In the genomic region with DNA sequence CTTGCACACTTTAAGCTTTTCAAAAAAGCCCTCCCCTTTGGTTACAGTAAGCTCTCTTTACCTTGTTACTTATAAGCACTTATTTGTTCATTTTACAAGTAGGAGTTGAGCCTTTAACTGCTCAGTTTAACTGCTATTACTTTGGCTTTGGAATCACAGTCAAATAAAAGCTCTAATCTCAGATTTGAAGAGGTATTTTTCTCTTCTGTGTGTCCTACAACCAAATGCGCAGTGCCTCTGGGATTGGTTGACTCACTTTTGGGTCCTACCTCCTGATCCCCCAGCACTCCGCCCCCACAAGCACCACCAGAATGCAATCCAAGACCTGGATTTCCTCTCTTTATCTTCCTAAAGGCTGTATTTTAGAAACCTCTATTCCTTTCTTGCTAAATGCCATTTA, we compare ENCODE assay signal across 11 cellular contexts. TPM values are rescaled to one million over a fixed set of nuclear protein-coding genes. Genes with fewer than 3 reads are reported as not detected.
A peak's percentile ranks its signal among the peaks of the same experiment; 100 is the strongest.
DNase-seq lines count a peak whose midpoint lies in the region; ATAC-seq and TF ChIP-seq lines count a peak whose summit lies in the region.
"Had no signal": no experiment of that assay in that cellular context is flagged by ENCODE, and none has a peak within 500 bp of the region (broad histone marks: within the 10 kb centered on the region; RNA-seq: fewer than 3 reads in every experiment).

No MANE protein-coding gene starts in this region.

- no peak for TF ChIP-seq CTCF in thoracic aorta (IDR thresholded peaks at IDR 0.05)

- peak overlapping the region; percentile 64 for H3K4me3 Mint-ChIP-seq in activated T-cell treated with anti-CD3 and anti-CD28 coated beads, Interleukin-2, amount 50 U/mL, for 24 hours
- H3K4me3 Mint-ChIP-seq in activated naive CD8-positive, alpha-beta T cell = peak overlapping the region; percentile 74

- H3K4me3 ChIP-seq in thoracic aorta = peak overlapping the region; percentile 14
- H3K4me3 ChIP-seq: cardiac muscle cell had no signal

- no peaks in the 10 kb centered on the region for H3K9me3 ChIP-seq in thoracic aorta

- H3K36me3 Mint-ChIP-seq in activated T-cell treated with anti-CD3 and anti-CD28 coated beads, Interleukin-2, amount 50 U/mL, for 24 hours (ENCODE audit: low read depth) = peaks cover 33% of the 10 kb centered on the region
- peaks cover 5% of the 10 kb centered on the region for H3K36me3 Mint-ChIP-seq in activated naive CD8-positive, alpha-beta T cell

- H3K27ac Mint-ChIP-seq in activated T-cell treated with anti-CD3 and anti-CD28 coated beads, Interleukin-2, amount 50 U/mL, for 24 hours = peak overlapping the region; percentile 92
- peak overlapping the region; percentile 88 for H3K27ac Mint-ChIP-seq in activated naive CD8-positive, alpha-beta T cell
- H3K27ac Mint-ChIP-seq: B cell had no signal

- ATAC-seq in thoracic aorta (ENCODE audit: insufficient number of reproducible peaks, low FRiP score, low read depth) = no peak
- ATAC-seq in activated CD4-positive, CD25-positive, alpha-beta regulatory T cell treated with anti-CD3 and anti-CD28 coated beads, Interleukin-2, amount 50 U/mL, for 24 hours = no peak

- H3K36me3 ChIP-seq in thoracic aorta = no peaks in the 10 kb centered on the region
- H3K36me3 ChIP-seq: cardiac muscle cell had no signal

- no peak for DNase-seq in activated T-cell treated with anti-CD3 and anti-CD28 coated beads, Interleukin-2, amount 50 U/mL, for 24 hours
- DNase-seq in activated T-cell treated with anti-CD3 and anti-CD28 coated beads for 4 hours = no peak
- DNase-seq in iPS-NIHi7 (ENCODE audit: extremely low spot score) = peak; percentile 41
- no peak for DNase-seq in thoracic aorta (ENCODE audit: low spot score)
- no peak for DNase-seq in stimulated activated CD4-positive, alpha-beta T cell treated with anti-CD3 and anti-CD28 coated beads, Interleukin-1b, Interleukin-23, amount 100 ng/mL, for 48 hours
- no peak for DNase-seq in activated CD4-positive, alpha-beta T cell treated with anti-CD3 and anti-CD28 coated beads, Interleukin-2, amount 50 U/mL, for 1 hour

- no peaks in the 10 kb centered on the region for H3K27me3 Mint-ChIP-seq in activated T-cell treated with anti-CD3 and anti-CD28 coated beads, Interleukin-2, amount 50 U/mL, for 24 hours
- H3K27me3 Mint-ChIP-seq in activated naive CD8-positive, alpha-beta T cell = no peaks in the 10 kb centered on the region

- H3K27ac ChIP-seq in thoracic aorta = peak overlapping the region in 1 of 2 donors; percentile 29
- H3K27ac ChIP-seq: cardiac muscle cell had no signal

- H3K4me1 Mint-ChIP-seq in activated T-cell treated with anti-CD3 and anti-CD28 coated beads, Interleukin-2, amount 50 U/mL, for 24 hours (ENCODE audit: low read depth) = peaks cover 76% of the 10 kb centered on the region
- H3K4me1 Mint-ChIP-seq in activated naive CD8-positive, alpha-beta T cell (ENCODE audit: low read depth) = peaks cover 63% of the 10 kb centered on the region

- H3K4me1 ChIP-seq in thoracic aorta (ENCODE audit: control insufficient read depth in 1 of 2, low read depth in 2 of 2) = peaks cover 38 to 42% of the 10 kb centered on the region in 2 donors

- no peaks in the 10 kb centered on the region for H3K27me3 ChIP-seq in thoracic aorta (replicated peaks; ENCODE audit: insufficient read depth)
- H3K27me3 ChIP-seq: cardiac muscle cell had no signal

- no peaks in the 10 kb centered on the region for H3K9me3 Mint-ChIP-seq in activated T-cell treated with anti-CD3 and anti-CD28 coated beads, Interleukin-2, amount 50 U/mL, for 24 hours
- no peaks in the 10 kb centered on the region for H3K9me3 Mint-ChIP-seq in activated naive CD8-positive, alpha-beta T cell (ENCODE audit: low read depth)

RNA-seq across cellular contexts. Expression of a gene that starts 2.5 kb away (rescaled TPM):
- 10 to 100 TPM; 29.6 to 87.1 TPM for total RNA-seq in thoracic aorta

RNA-seq across cellular contexts. Expression of a gene that starts 43.8 kb away (rescaled TPM):
- total RNA-seq in thoracic aorta = 10 to 100 TPM; 26.5 to 40.9 TPM
- total RNA-seq: B cell, M059J had no signal
